40 cellular contexts compared by ENCODE assay signal in genomic region chr6:167467793-167468431, GRCh38.
"Had no signal": no experiment of that assay in that cellular context is flagged by ENCODE, and none has a peak within 500 bp of the region (broad histone marks: within the 10 kb centered on the region; RNA-seq: fewer than 3 reads in every experiment).

No MANE protein-coding gene starts in this region.

- H3K4me2 ChIP-seq: SK-N-SH had no signal

- FAIRE-seq: TTC549 had no signal

- H3K36me3 Mint-ChIP-seq: activated naive CD4-positive, alpha-beta T cell treated with anti-CD3 and anti-CD28 coated beads, Interleukin-2, amount 50 U/mL, for 72 hours; brain; WTC11 had no signal

- H3K9me3 Mint-ChIP-seq: activated CD4-positive, alpha-beta T cell treated with anti-CD3 and anti-CD28 coated beads, Interleukin-2, amount 10 ng/mL, durations not matched to agents 7 days and 5 days; activated naive CD4-positive, alpha-beta T cell treated with anti-CD3 and anti-CD28 coated beads for 36 hours; activated naive CD4-positive, alpha-beta T cell treated with anti-CD3 and anti-CD28 coated beads, Interleukin-2, amount 50 U/mL, for 72 hours; activated naive CD8-positive, alpha-beta T cell treated with anti-CD3 and anti-CD28 coated beads, Interleukin-2, amount 50 U/mL, for 24 hours; activated T-cell treated with anti-CD3 and anti-CD28 coated beads, Interleukin-2, amount 50 U/mL, for 72 hours; activated T-helper 17 cell treated with anti-CD3 and anti-CD28 coated beads, Interleukin-2, amount 50 U/mL, for 72 hours; central memory CD8-positive, alpha-beta T cell; T-helper 1 cell treated with Interleukin-12 subunit alpha and Interleukin-12 subunit beta and Interleukin-4 antibody, amounts not matched to agents 30 μg/mL and 1 μg/mL, for 36 hours; T-helper 2 cell treated with Interferon-gamma antibody and Interleukin-4, amounts not matched to agents 5 μg/mL and 100 μg/mL, for 36 hours; WTC11 had no signal

- H3K9ac ChIP-seq: SK-N-SH had no signal

- H3K4me1 ChIP-seq: Peyer's patch, SJSA1 had no signal

- H3K4me3 Mint-ChIP-seq: activated CD4-positive, alpha-beta T cell treated with anti-CD3 and anti-CD28 coated beads for 36 hours; activated CD4-positive, alpha-beta T cell treated with anti-CD3 and anti-CD28 coated beads, Interleukin-2, amount 10 ng/mL, durations not matched to agents 7 days and 5 days; activated CD8-positive, alpha-beta T cell treated with anti-CD3 and anti-CD28 coated beads, Interleukin-2, amount 10 ng/mL, durations not matched to agents 7 days and 5 days; activated naive CD4-positive, alpha-beta T cell treated with anti-CD3 and anti-CD28 coated beads for 36 hours; activated naive CD8-positive, alpha-beta T cell treated with anti-CD3 and anti-CD28 coated beads, Interleukin-2, amount 50 U/mL, for 24 hours; activated T-cell treated with anti-CD3 and anti-CD28 coated beads, Interleukin-2, amount 50 U/mL, for 72 hours; activated T-helper 17 cell treated with anti-CD3 and anti-CD28 coated beads, Interleukin-2, amount 50 U/mL, for 72 hours; brain; central memory CD8-positive, alpha-beta T cell; T-helper 1 cell treated with Interleukin-12 subunit alpha and Interleukin-12 subunit beta and Interleukin-4 antibody, amounts not matched to agents 30 μg/mL and 1 μg/mL, for 36 hours; T-helper 2 cell treated with Interferon-gamma antibody and Interleukin-4, amounts not matched to agents 5 μg/mL and 100 μg/mL, for 36 hours; WTC11 had no signal

- H3K4me1 Mint-ChIP-seq: activated CD4-positive, alpha-beta T cell treated with anti-CD3 and anti-CD28 coated beads, Interleukin-2, amount 10 ng/mL, durations not matched to agents 7 days and 5 days had no signal

- H3K27me3 Mint-ChIP-seq: activated CD4-positive, alpha-beta T cell treated with anti-CD3 and anti-CD28 coated beads, Interleukin-2, amount 10 ng/mL, durations not matched to agents 7 days and 5 days; activated T-helper 17 cell treated with anti-CD3 and anti-CD28 coated beads, Interleukin-2, amount 50 U/mL, for 72 hours had no signal

- H3K36me3 ChIP-seq: MG63, Peyer's patch, SJSA1 had no signal

- ATAC-seq: activated CD4-positive, alpha-beta T cell treated with anti-CD3 and anti-CD28 coated beads for 36 hours; activated CD4-positive, CD25-positive, alpha-beta regulatory T cell treated with anti-CD3 and anti-CD28 coated beads, Interleukin-2, amount 50 U/mL, for 24 hours; activated CD8-positive, alpha-beta T cell treated with anti-CD3 and anti-CD28 coated beads, Interleukin-2, amount 10 ng/mL, durations not matched to agents 7 days and 5 days; activated naive CD4-positive, alpha-beta T cell treated with anti-CD3 and anti-CD28 coated beads, Interleukin-2, amount 50 U/mL, for 72 hours; activated naive CD8-positive, alpha-beta T cell treated with anti-CD3 and anti-CD28 coated beads, Interleukin-2, amount 50 U/mL, for 24 hours; activated T-cell treated with anti-CD3 and anti-CD28 coated beads, Interleukin-2, amount 50 U/mL, for 72 hours; activated T-helper 17 cell treated with anti-CD3 and anti-CD28 coated beads, Interleukin-2, amount 50 U/mL, for 72 hours; PC-3; WTC11 had no signal

- H3K27ac ChIP-seq: Peyer's patch, SJSA1 had no signal

- DNase-seq: activated CD4-positive, alpha-beta T cell treated with anti-CD3 and anti-CD28 coated beads for 36 hours; activated CD4-positive, alpha-beta T cell treated with anti-CD3 and anti-CD28 coated beads, Interleukin-2, amount 10 ng/mL, durations not matched to agents 7 days and 5 days; activated CD4-positive, alpha-beta T cell treated with anti-CD3 and anti-CD28 coated beads, Interleukin-2, amount 50 U/mL, for 48 hours; activated CD8-positive, alpha-beta memory T cell treated with anti-CD3 and anti-CD28 coated beads, Interleukin-2, amount 50 U/mL, for 48 hours; activated CD8-positive, alpha-beta T cell treated with anti-CD3 and anti-CD28 coated beads, Interleukin-2, amount 10 ng/mL, durations not matched to agents 7 days and 5 days; activated gamma-delta T cell treated with Interleukin-2 at 50 U/mL for 16 hours; activated naive CD4-positive, alpha-beta T cell treated with anti-CD3 and anti-CD28 coated beads for 36 hours; activated naive CD8-positive, alpha-beta T cell treated with anti-CD3 and anti-CD28 coated beads, Interleukin-2, amount 50 U/mL, for 24 hours; activated T-cell treated with anti-CD3 and anti-CD28 coated beads, Interleukin-2, amount 50 U/mL, for 1 hour; activated T-cell treated with anti-CD3 and anti-CD28 coated beads, Interleukin-2, amount 50 U/mL, for 72 hours; anterior cingulate cortex; Kasumi-1; KBM-7; MG63; NCI-H1048; NCI-H1105 treated with DMSO at 0.1 percent for 48 hours; NCI-H1436; NCI-H1694; NCI-H2029; NCI-H2107; NCI-H2171; NCI-H510A; NCI-H526; NCI-H748 treated with DMSO at 0.1 percent for 48 hours; NK-92 treated with Interleukin-12 subunit alpha and Interleukin-12 subunit beta, amount 100 ng/mL, for 24 hours; PC-3; Peyer's patch; RPMI8226; SHP77 treated with DMSO at 0.1 percent for 48 hours; SK-N-SH had no signal

- H3K27ac Mint-ChIP-seq: activated CD4-positive, alpha-beta T cell treated with anti-CD3 and anti-CD28 coated beads for 36 hours; activated CD4-positive, alpha-beta T cell treated with anti-CD3 and anti-CD28 coated beads, Interleukin-2, amount 10 ng/mL, durations not matched to agents 7 days and 5 days; activated CD8-positive, alpha-beta T cell treated with anti-CD3 and anti-CD28 coated beads, Interleukin-2, amount 10 ng/mL, durations not matched to agents 7 days and 5 days; activated naive CD4-positive, alpha-beta T cell treated with anti-CD3 and anti-CD28 coated beads for 36 hours; activated naive CD4-positive, alpha-beta T cell treated with anti-CD3 and anti-CD28 coated beads, Interleukin-2, amount 50 U/mL, for 72 hours; activated naive CD8-positive, alpha-beta T cell treated with anti-CD3 and anti-CD28 coated beads, Interleukin-2, amount 50 U/mL, for 24 hours; activated T-cell treated with anti-CD3 and anti-CD28 coated beads, Interleukin-2, amount 50 U/mL, for 72 hours; T-helper 1 cell treated with Interleukin-12 subunit alpha and Interleukin-12 subunit beta and Interleukin-4 antibody, amounts not matched to agents 30 μg/mL and 1 μg/mL, for 36 hours; T-helper 2 cell treated with Interferon-gamma antibody and Interleukin-4, amounts not matched to agents 5 μg/mL and 100 μg/mL, for 36 hours; WTC11 had no signal

- H3K9me3 ChIP-seq: MG63, Peyer's patch, SJSA1, SK-N-SH had no signal

- H3K27me3 ChIP-seq: MG63, Peyer's patch had no signal

- H3K4me3 ChIP-seq: MG63, Peyer's patch, SJSA1 had no signal
